Comparison of ENCODE assay signal across 7 cellular contexts in the genomic region with DNA sequence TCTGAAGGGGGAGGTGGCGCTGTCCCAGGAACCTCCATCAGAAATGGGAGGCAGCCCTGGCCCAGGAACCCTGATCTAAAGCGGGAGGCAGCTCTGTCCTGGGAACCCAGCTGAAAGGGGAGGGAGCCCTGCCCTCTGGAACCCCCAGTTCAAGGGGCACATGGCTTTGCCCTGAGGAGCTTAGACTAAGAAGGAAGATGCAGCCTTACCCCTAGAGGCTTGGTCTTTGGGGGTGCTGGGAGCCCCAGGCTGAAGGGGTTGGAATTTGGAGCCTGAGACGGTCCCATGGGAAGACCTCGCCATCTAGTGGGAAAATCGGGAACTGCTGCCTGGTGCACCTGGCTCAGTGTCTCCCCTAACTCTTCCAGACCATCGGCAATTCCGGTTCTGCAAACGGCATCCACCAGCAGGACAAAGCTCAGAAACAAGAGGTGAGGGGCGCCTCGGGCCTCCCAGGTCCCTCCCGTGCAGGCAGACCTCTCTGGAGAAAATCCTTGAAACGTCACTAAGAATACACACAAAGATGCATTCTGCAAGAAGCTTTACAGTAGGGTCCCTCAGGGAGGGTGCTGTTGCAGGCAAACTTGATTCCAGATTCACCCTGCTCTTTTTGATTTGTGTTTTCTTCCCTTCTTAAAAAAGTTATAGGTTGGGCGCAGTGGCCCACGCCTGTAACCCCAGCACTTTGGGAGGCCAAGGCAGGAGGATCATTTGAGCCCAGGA. TPM values are rescaled to one million over a fixed set of nuclear protein-coding genes. Genes with fewer than 3 reads are reported as not detected.
A peak's percentile ranks its signal among the peaks of the same experiment; 100 is the strongest.
DNase-seq lines count a peak whose midpoint lies in the region; ATAC-seq, FAIRE-seq and TF ChIP-seq lines count a peak whose summit lies in the region.

No MANE protein-coding gene starts in this region.

- H3K4me2 ChIP-seq in astrocyte (ENCODE audit: low read length): no peak overlapping the region

- H3K36me3 ChIP-seq in MG63: no peaks in the 10 kb centered on the region
- H3K36me3 ChIP-seq in astrocyte (ENCODE audit: insufficient read depth, low read length): peaks cover 8% of the 10 kb centered on the region

- H3K4me1 Mint-ChIP-seq in T-helper 2 cell treated with Interferon-gamma antibody and Interleukin-4, amounts not matched to agents 5 μg/mL and 100 μg/mL, for 36 hours (ENCODE audit: low read depth): peaks cover 2% of the 10 kb centered on the region
- H3K4me1 Mint-ChIP-seq in astrocyte (ENCODE audit: low read depth, unreplicated experiment): no peaks in the 10 kb centered on the region

- no peak overlapping the region for H3K4me3 Mint-ChIP-seq in T-helper 2 cell treated with Interferon-gamma antibody and Interleukin-4, amounts not matched to agents 5 μg/mL and 100 μg/mL, for 36 hours
- no peak overlapping the region for H3K4me3 Mint-ChIP-seq in astrocyte (ENCODE audit: unreplicated experiment)

- H3K27me3 ChIP-seq in MG63: no peaks in the 10 kb centered on the region
- no peaks in the 10 kb centered on the region for H3K27me3 ChIP-seq in astrocyte (ENCODE audit: insufficient read depth, low read length)

- H3K27me3 Mint-ChIP-seq in T-helper 2 cell treated with Interferon-gamma antibody and Interleukin-4, amounts not matched to agents 5 μg/mL and 100 μg/mL, for 36 hours (ENCODE audit: low read depth): no peaks in the 10 kb centered on the region
- no peaks in the 10 kb centered on the region for H3K27me3 Mint-ChIP-seq in astrocyte (ENCODE audit: low read depth, unreplicated experiment)

- CTCF ChIA-PET in GM10248 (lab: Yijun Ruan, JAX): interaction anchor here (0.6 to 7.2 kb wide), 67 partner anchors 10 to 1362 kb away, joined by 3 to 197 read pairs (median 4); a partner anchor contains a TSS

- POLR2A ChIA-PET in GM10248 (lab: Yijun Ruan, JAX): interaction anchor here (0.6 to 1.5 kb wide), 3 partner anchors 156 to 223 kb away, joined by 3 to 5 read pairs (median 4); no protein-coding TSS in a partner anchor

- H3K27ac Mint-ChIP-seq in T-helper 2 cell treated with Interferon-gamma antibody and Interleukin-4, amounts not matched to agents 5 μg/mL and 100 μg/mL, for 36 hours: no peak overlapping the region
- no peak overlapping the region for H3K27ac Mint-ChIP-seq in astrocyte (ENCODE audit: unreplicated experiment)

- H3K4me1 ChIP-seq in astrocyte (ENCODE audit: insufficient read depth, low read length): no peaks in the 10 kb centered on the region

- no peaks in the 10 kb centered on the region for H3K9me3 Mint-ChIP-seq in T-helper 2 cell treated with Interferon-gamma antibody and Interleukin-4, amounts not matched to agents 5 μg/mL and 100 μg/mL, for 36 hours
- H3K9me3 Mint-ChIP-seq in astrocyte (ENCODE audit: unreplicated experiment): peaks cover 1% of the 10 kb centered on the region

- FAIRE-seq in astrocyte (lab: Jason Lieb, UNC): no peak

- ATAC-seq in GM19452 (IDR thresholded peaks at IDR 0.05; ENCODE audit: unreplicated experiment): no peak

- no peak overlapping the region for H2AFZ ChIP-seq in astrocyte (ENCODE audit: low read depth, low read length)

- peaks cover 7% of the 10 kb centered on the region for H4K20me1 ChIP-seq in astrocyte (ENCODE audit: insufficient read depth, low read length)

- no peaks in the 10 kb centered on the region for H3K36me3 Mint-ChIP-seq in T-helper 2 cell treated with Interferon-gamma antibody and Interleukin-4, amounts not matched to agents 5 μg/mL and 100 μg/mL, for 36 hours (ENCODE audit: low read depth)
- H3K36me3 Mint-ChIP-seq in astrocyte (ENCODE audit: low read depth, unreplicated experiment): peaks cover 9% of the 10 kb centered on the region

- H3K27ac ChIP-seq in astrocyte (ENCODE audit: low read depth, low read length): no peak overlapping the region

- DNase-seq in GM10248 (ENCODE audit: extremely low spot score) (peak; percentile 82), MG63 (peak; percentile 25), astrocyte (ENCODE audit: low read depth) (no peak), iPS DF 4.7 (ENCODE audit: extremely low read depth, low spot score) (peak; percentile 76)
- DNase-seq in T-helper 2 cell treated with Interferon-gamma antibody and Interleukin-4, amounts not matched to agents 5 μg/mL and 100 μg/mL, for 36 hours (ENCODE audit: low spot score): peak; percentile 42
- peak; percentile 75 for DNase-seq in stimulated activated CD4-positive, alpha-beta T cell treated with anti-CD3 and anti-CD28 coated beads, Interleukin-12 subunit alpha, Interleukin-12 subunit beta, amount 100 ng/mL, for 4 hours

- H3K9me3 ChIP-seq in MG63: no peaks in the 10 kb centered on the region
- no peaks in the 10 kb centered on the region for H3K9me3 ChIP-seq in astrocyte (ENCODE audit: insufficient read depth, low read depth, low read length)

- no peaks in the 10 kb centered on the region for H3K79me2 ChIP-seq in astrocyte (ENCODE audit: insufficient read depth, low read length)

- H3K4me3 ChIP-seq in MG63 (no peak overlapping the region), astrocyte (ENCODE audit: insufficient read depth, low read depth, low read length) (no peak overlapping the region)

- no peak overlapping the region for H3K9ac ChIP-seq in astrocyte (ENCODE audit: low read length)

- TF ChIP-seq CTCF in GM10248 (IDR thresholded peaks at IDR 0.05; ENCODE audit: control extremely low read depth, extremely low read depth, low read depth, missing control alignments): peak; percentile 90
- peak; percentile 91 for TF ChIP-seq CTCF in astrocyte (IDR thresholded peaks at IDR 0.05; ENCODE audit: insufficient read depth, low read depth, low read length)

RNA-seq across cellular contexts. Expression of a gene that starts 52.4 kb away (rescaled TPM):
- total RNA-seq in MG63 (2014; rRNA removed; shearing (Covaris generic); ENCODE audit: low replicate concordance): 9.9 and 12.5 TPM in 2 replicates
- total RNA-seq in astrocyte: 19.3 and 20.4 TPM in 2 replicates
